Comparison of ENCODE assay signal across 8 cellular contexts in genomic region chr15:95341686-95342085, GRCh38.
"Had no signal": no experiment of that assay in that cellular context is flagged by ENCODE, and none has a peak within 500 bp of the region (broad histone marks: within the 10 kb centered on the region; RNA-seq: fewer than 3 reads in every experiment).

No MANE protein-coding gene starts in this region.

- H3K4me2 ChIP-seq: GM23338 had no signal

- ATAC-seq: GM23338 had no signal

- FAIRE-seq: H1, H54, HTR-8/SVneo had no signal

- H2AFZ ChIP-seq: GM23338 had no signal

- DNase-seq: H9, HCEC 1CT, IMR-90, KBM-7 had no signal

- H3K4me3 ChIP-seq: GM23338 had no signal
